8 cellular contexts compared by ENCODE assay signal in the genomic region with DNA sequence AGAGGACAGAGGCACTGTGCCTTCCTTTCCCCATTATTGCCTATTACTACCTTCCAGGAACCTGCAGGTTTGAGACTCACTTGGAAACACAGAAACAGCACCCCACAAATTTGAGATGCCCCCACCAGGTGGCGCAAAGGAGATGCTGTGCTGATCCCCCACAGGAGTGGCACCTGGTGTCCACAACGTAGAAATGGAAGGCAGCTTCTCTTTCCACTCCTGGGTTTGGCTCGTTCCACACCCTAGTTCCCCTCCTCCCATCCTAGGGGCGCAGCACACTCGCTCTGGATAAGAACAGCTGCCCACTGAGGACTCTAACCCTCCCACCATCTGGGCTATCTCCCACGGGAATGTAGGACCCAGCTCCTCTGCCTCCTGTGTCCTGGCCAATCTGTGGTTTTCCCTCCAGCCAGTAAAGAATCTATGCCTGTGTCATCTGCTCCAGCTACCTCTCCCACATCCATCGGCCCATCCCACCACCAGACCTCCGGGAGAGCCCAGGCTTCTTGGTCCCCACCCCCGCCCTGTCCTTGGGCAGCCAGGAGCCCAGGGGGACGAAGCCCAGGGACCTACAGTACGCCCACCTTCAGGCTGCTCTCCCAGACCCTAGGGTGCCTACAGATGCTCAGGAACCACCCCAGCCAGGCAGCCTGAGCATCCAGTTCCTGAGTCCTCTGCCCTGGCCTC. TPM values are rescaled to one million over a fixed set of nuclear protein-coding genes. Genes with fewer than 3 reads are reported as not detected.
DNase-seq lines count a peak whose midpoint lies in the region; ATAC-seq, FAIRE-seq and TF ChIP-seq lines count a peak whose summit lies in the region.

No MANE protein-coding gene starts in this region.

- H3K27me3 ChIP-seq in suprapubic skin = no peaks in the 10 kb centered on the region

- H3K4me3 ChIP-seq in NB4 (ENCODE audit: low read depth, low read length) (no peak overlapping the region), suprapubic skin (peak overlapping the region; percentile 97)

- H3K4me3 Mint-ChIP-seq in activated naive CD4-positive, alpha-beta T cell treated with anti-CD3 and anti-CD28 coated beads for 36 hours = peak overlapping the region; percentile 42

- H3K27ac Mint-ChIP-seq in activated naive CD4-positive, alpha-beta T cell treated with anti-CD3 and anti-CD28 coated beads for 36 hours = no peak overlapping the region

- H3K27me3 Mint-ChIP-seq in activated naive CD4-positive, alpha-beta T cell treated with anti-CD3 and anti-CD28 coated beads for 36 hours (ENCODE audit: low read depth) = no peaks in the 10 kb centered on the region

- FAIRE-seq in G401.6 (lab: Jason Lieb, UNC) = peak; percentile 75

- TF ChIP-seq POLR2A in NB4 (IDR thresholded peaks at IDR 0.05; ENCODE audit: extremely low read depth, insufficient read length) = no peak
- no peak for TF ChIP-seq POLR2A in suprapubic skin (IDR thresholded peaks at IDR 0.05)

- ATAC-seq in omental fat pad (ENCODE audit: low FRiP score) = peak; percentile 40
- ATAC-seq in HG03025 (IDR thresholded peaks at IDR 0.05; ENCODE audit: low FRiP score, unreplicated experiment) = no peak

- 20% methylated on average over 11 of the region's 11 CpGs for WGBS in suprapubic skin

- peak overlapping the region; percentile 100 for H3K27ac ChIP-seq in suprapubic skin

- H3K36me3 ChIP-seq in suprapubic skin = peaks cover 7% of the 10 kb centered on the region

- intact Hi-C loops in activated naive CD4-positive, alpha-beta T cell treated with anti-CD3 and anti-CD28 coated beads for 36 hours (cut with micrococcal nuclease) = loop anchor here (1.0 to 5.0 kb wide), 8 partner anchors 13 to 384 kb away; a partner anchor contains a TSS

- no peaks in the 10 kb centered on the region for H3K9me3 Mint-ChIP-seq in activated naive CD4-positive, alpha-beta T cell treated with anti-CD3 and anti-CD28 coated beads for 36 hours

- in situ Hi-C loops in SK-MEL-5 (cut with HindIII; ENCODE audit: low pct_unique_long_range_greater_than_20kb, low sequenced_read_pairs) = no loop called here

- DNase-seq in NB4 (ENCODE audit: low read depth) = peak; percentile 83
- peak; percentile 91 for DNase-seq in SK-MEL-5 (ENCODE audit: low read depth, low spot score)
- DNase-seq in activated naive CD4-positive, alpha-beta T cell treated with anti-CD3 and anti-CD28 coated beads for 36 hours = peak; percentile 95
- peak; percentile 83 for DNase-seq in germinal center (ENCODE audit: low spot score)
- peak; percentile 89 for DNase-seq in omental fat pad (ENCODE audit: low spot score)
- peak; percentile 91 for DNase-seq in suprapubic skin (ENCODE audit: low spot score in 2 of 2)

- H3K9me3 ChIP-seq in suprapubic skin = no peaks in the 10 kb centered on the region

- TF ChIP-seq EP300 in suprapubic skin (IDR thresholded peaks at IDR 0.05) = no peak

- H3K4me1 ChIP-seq in suprapubic skin = peaks cover 33% of the 10 kb centered on the region

- TF ChIP-seq CTCF in NB4 (IDR thresholded peaks at IDR 0.05; ENCODE audit: low read depth, low read length) = peak; percentile 89
- peak in 1 of 3 donors; percentile 27 for TF ChIP-seq CTCF in omental fat pad (IDR thresholded peaks at IDR 0.05)
- TF ChIP-seq CTCF in suprapubic skin (IDR thresholded peaks at IDR 0.05) = peak; percentile 70 to 79

- CTCF ChIA-PET in activated naive CD4-positive, alpha-beta T cell treated with anti-CD3 and anti-CD28 coated beads for 36 hours (lab: Charles Lee) = interaction anchor here (0.8 to 5.7 kb wide), 21 partner anchors 10 to 385 kb away, joined by 3 to 57 read pairs (median 6); a partner anchor contains a TSS

- peaks cover 1% of the 10 kb centered on the region for H3K36me3 Mint-ChIP-seq in activated naive CD4-positive, alpha-beta T cell treated with anti-CD3 and anti-CD28 coated beads for 36 hours (ENCODE audit: low read depth)

- H3K4me1 Mint-ChIP-seq in activated naive CD4-positive, alpha-beta T cell treated with anti-CD3 and anti-CD28 coated beads for 36 hours (ENCODE audit: low read depth) = peaks cover 29% of the 10 kb centered on the region

RNA-seq across cellular contexts. Expression of a gene that starts 0.7 kb away (rescaled TPM):
- 11.4 and 12.1 TPM in 2 replicates for total RNA-seq in SK-MEL-5 (2014; rRNA removed; shearing (Covaris generic))
- polyA plus RNA-seq in SK-MEL-5 (2015; cell fraction: cytosol; rRNA removed) = 7.4 and 11.9 TPM in 2 replicates
- 240 and 332 TPM in 2 replicates for polyA plus RNA-seq in SK-MEL-5 (2015; cell fraction: nucleus; rRNA removed)
- 10 to 100 TPM; 15.4 to 15.7 TPM for total RNA-seq in activated naive CD4-positive, alpha-beta T cell treated with anti-CD3 and anti-CD28 coated beads for 36 hours
- total RNA-seq in omental fat pad (10 to 100 TPM; 11.3 to 32.2 (median 25.0) TPM), suprapubic skin (10 to 100 TPM; 21.4 to 90.8 (median 26.7) TPM)

RNA-seq across cellular contexts. Expression of a gene that starts 1.5 kb away (rescaled TPM):
- total RNA-seq in SK-MEL-5 (2014; rRNA removed; shearing (Covaris generic)) = 128 and 140 TPM in 2 replicates
- polyA plus RNA-seq in SK-MEL-5 (2015; cell fraction: cytosol; rRNA removed) = 103 and 134 TPM in 2 replicates
- 89.4 and 96.7 TPM in 2 replicates for polyA plus RNA-seq in SK-MEL-5 (2015; cell fraction: nucleus; rRNA removed)
- total RNA-seq in activated naive CD4-positive, alpha-beta T cell treated with anti-CD3 and anti-CD28 coated beads for 36 hours = 10 to 100 TPM; 46.8 to 47.4 TPM
- 10 to 100 TPM; 38.3 to 52.0 (median 40.8) TPM for total RNA-seq in omental fat pad
- 10 to 100 TPM; 19.8 to 51.7 (median 36.9) TPM for total RNA-seq in suprapubic skin

RNA-seq across cellular contexts. Expression of a gene that starts 33.4 kb away (rescaled TPM):
- total RNA-seq in SK-MEL-5 (2014; rRNA removed; shearing (Covaris generic)) = 0.85 and 1.3 TPM in 2 replicates
- 1.4 and 2.1 TPM in 2 replicates for polyA plus RNA-seq in SK-MEL-5 (2015; cell fraction: cytosol; rRNA removed)
- 5.1 and 6.7 TPM in 2 replicates for polyA plus RNA-seq in SK-MEL-5 (2015; cell fraction: nucleus; rRNA removed)
- total RNA-seq in activated naive CD4-positive, alpha-beta T cell treated with anti-CD3 and anti-CD28 coated beads for 36 hours = 1 to 10 TPM; 3.2 to 3.6 TPM
- total RNA-seq in omental fat pad (1 to 10 TPM in 3 of 4 donors, under 1 TPM in 1; 0.36 to 1.4 (median 1.1) TPM), suprapubic skin (under 1 TPM in 2 of 4 donors, not detected in 2; 0.34 to 0.80 TPM)

RNA-seq across cellular contexts. Expression of a gene that starts 33.9 kb away (rescaled TPM):
- 326 and 369 TPM in 2 replicates for total RNA-seq in SK-MEL-5 (2014; rRNA removed; shearing (Covaris generic))
- polyA plus RNA-seq in SK-MEL-5 (2015; cell fraction: cytosol; rRNA removed) = 329 and 572 TPM in 2 replicates
- polyA plus RNA-seq in SK-MEL-5 (2015; cell fraction: nucleus; rRNA removed) = 87.2 and 116 TPM in 2 replicates
- 100 to 1,000 TPM; 129 to 137 TPM for total RNA-seq in activated naive CD4-positive, alpha-beta T cell treated with anti-CD3 and anti-CD28 coated beads for 36 hours
- total RNA-seq in omental fat pad (100 to 1,000 TPM in 2 of 4 donors, 10 to 100 TPM in 2; 77.9 to 171 (median 99.7) TPM), suprapubic skin (100 to 1,000 TPM in 2 of 4 donors, 10 to 100 TPM in 2; 77.1 to 180 (median 113) TPM)

RNA-seq across cellular contexts. Expression of a gene that starts 48.2 kb away (rescaled TPM):
- 6.3 and 7.9 TPM in 2 replicates for total RNA-seq in SK-MEL-5 (2014; rRNA removed; shearing (Covaris generic))
- 83.4 and 97.7 TPM in 2 replicates for polyA plus RNA-seq in SK-MEL-5 (2015; cell fraction: cytosol; rRNA removed)
- polyA plus RNA-seq in SK-MEL-5 (2015; cell fraction: nucleus; rRNA removed) = 50.9 and 59.5 TPM in 2 replicates
- 10 to 100 TPM; 32.1 to 32.8 TPM for total RNA-seq in activated naive CD4-positive, alpha-beta T cell treated with anti-CD3 and anti-CD28 coated beads for 36 hours
- total RNA-seq in omental fat pad = 10 to 100 TPM in 3 of 4 donors, 1 to 10 TPM in 1; 8.7 to 13.4 (median 11.9) TPM
- 10 to 100 TPM; 23.6 to 32.1 (median 25.7) TPM for total RNA-seq in suprapubic skin
